8 cellular contexts compared by ENCODE assay signal in genomic region chr7:94620703-94621118, GRCh38. TPM values are rescaled to one million over a fixed set of nuclear protein-coding genes. Genes with fewer than 3 reads are reported as not detected.
DNase-seq lines count a peak whose midpoint lies in the region; ATAC-seq and TF ChIP-seq lines count a peak whose summit lies in the region.

No MANE protein-coding gene starts in this region.

- DNase-seq in Caki2 (ENCODE audit: low read depth) (peak; percentile 83), SHP77 treated with DMSO at 0.1 percent for 48 hours (lab: John Stamatoyannopoulos, UW) (peak; percentile 77), astrocyte of the cerebellum (ENCODE audit: low read depth) (peak; percentile 69), islet precursor cell (peak; percentile 94), SK-N-DZ (ENCODE audit: low spot score) (no peak)
- DNase-seq in stimulated activated CD4-positive, alpha-beta T cell treated with anti-CD3 and anti-CD28 coated beads, Interleukin-2, amount 100 ng/mL, for 48 hours, result peak; percentile 19 to 32

- TF ChIP-seq CTCF in astrocyte of the cerebellum (IDR thresholded peaks at IDR 0.05; ENCODE audit: low read depth, low read length, missing control alignments), result no peak

- in situ Hi-C loops in Caki2 (cut with HindIII; ENCODE audit: low pct_unique_long_range_greater_than_20kb, low sequenced_read_pairs) (no loop called here), astrocyte of the cerebellum (cut with HindIII; ENCODE audit: low sequenced_read_pairs) (no loop called here)

- H3K4me3 ChIP-seq in astrocyte of the cerebellum (ENCODE audit: low read depth, low read length), result no peak overlapping the region

- peak; percentile 98 for ATAC-seq in GM19438 (IDR thresholded peaks at IDR 0.05; ENCODE audit: low read depth, unreplicated experiment)
- peak; percentile 98 for ATAC-seq in HG03432 (IDR thresholded peaks at IDR 0.05; ENCODE audit: unreplicated experiment)

RNA-seq across cellular contexts. Expression of gene SGCE, which starts 35.2 kb away (rescaled TPM):
- 53.1 and 59.8 TPM in 2 replicates for total RNA-seq in Caki2 (2014; rRNA removed; shearing (Covaris generic); ENCODE audit: low replicate concordance)
- polyA plus RNA-seq in SK-N-DZ (2014; cell fraction: cytosol; rRNA removed), result 27.7 and 41.0 TPM in 2 replicates
- 25.4 and 40.0 TPM in 2 replicates for polyA plus RNA-seq in SK-N-DZ (2014; cell fraction: nucleus; rRNA removed)
